Comparison of ENCODE assay signal across 8 cellular contexts in genomic region chr11:18617688-18618340, GRCh38. TPM values are rescaled to one million over a fixed set of nuclear protein-coding genes. Genes with fewer than 3 reads are reported as not detected.
A peak's percentile ranks its signal among the peaks of the same experiment; 100 is the strongest.
DNase-seq lines count a peak whose midpoint lies in the region; ATAC-seq and TF ChIP-seq lines count a peak whose summit lies in the region.

No MANE protein-coding gene starts in this region.

- ATAC-seq in HG03460 (IDR thresholded peaks at IDR 0.05; ENCODE audit: unreplicated experiment), result peak; percentile 36
- ATAC-seq in natural killer cell treated with Interleukin-12 subunit alpha and Interleukin-12 subunit beta and Interleukin-15 and Interleukin-18, amount 100 ng/mL, for 72 hours, result peak; percentile 85 to 86

- H3K36me3 Mint-ChIP-seq in natural killer cell treated with Interleukin-12 subunit alpha and Interleukin-12 subunit beta and Interleukin-15 and Interleukin-18, amount 100 ng/mL, for 72 hours, result peaks cover 21% of the 10 kb centered on the region

- no peaks in the 10 kb centered on the region for H3K27me3 Mint-ChIP-seq in natural killer cell treated with Interleukin-12 subunit alpha and Interleukin-12 subunit beta and Interleukin-15 and Interleukin-18, amount 100 ng/mL, for 72 hours

- peak overlapping the region; percentile 74 to 90 for H3K27ac Mint-ChIP-seq in natural killer cell treated with Interleukin-12 subunit alpha and Interleukin-12 subunit beta and Interleukin-15 and Interleukin-18, amount 100 ng/mL, for 72 hours

- H3K4me1 Mint-ChIP-seq in natural killer cell treated with Interleukin-12 subunit alpha and Interleukin-12 subunit beta and Interleukin-15 and Interleukin-18, amount 100 ng/mL, for 72 hours (ENCODE audit: low read depth in 2 of 2), result peaks cover 54 to 57% of the 10 kb centered on the region in 2 donors

- no peaks in the 10 kb centered on the region for H3K9me3 Mint-ChIP-seq in natural killer cell treated with Interleukin-12 subunit alpha and Interleukin-12 subunit beta and Interleukin-15 and Interleukin-18, amount 100 ng/mL, for 72 hours

- no peak for TF ChIP-seq CTCF in GM10266 (IDR thresholded peaks at IDR 0.05; ENCODE audit: control insufficient read depth, insufficient read depth, low read depth, missing control alignments)

- DNase-seq in GM10266 (ENCODE audit: extremely low spot score), result peak; percentile 12
- DNase-seq in activated gamma-delta T cell treated with anti-CD3 and anti-CD28 coated beads, Interleukin-2, amount 50 U/mL, for 16 hours (ENCODE audit: low read depth), result peak; percentile 29
- peak; percentile 69 for DNase-seq in natural killer cell treated with Interleukin-12 subunit alpha and Interleukin-12 subunit beta and Interleukin-15 and Interleukin-18, amount 100 ng/mL, for 72 hours (ENCODE audit: low spot score)
- no peak for DNase-seq in COR-L47 (lab: John Stamatoyannopoulos, UW)
- no peak for DNase-seq in HuH-7 (ENCODE audit: low spot score)
- no peak for DNase-seq in superior temporal gyrus (ENCODE audit: extremely low spot score)
- DNase-seq in NCI-H1930 (lab: John Stamatoyannopoulos, UW), result no peak

- peak overlapping the region; percentile 74 for H3K4me3 Mint-ChIP-seq in natural killer cell treated with Interleukin-12 subunit alpha and Interleukin-12 subunit beta and Interleukin-15 and Interleukin-18, amount 100 ng/mL, for 72 hours

RNA-seq across cellular contexts. Expression of gene SPTY2D1, which starts 16.3 kb away (rescaled TPM):
- total RNA-seq in natural killer cell treated with Interleukin-12 subunit alpha and Interleukin-12 subunit beta and Interleukin-15 and Interleukin-18, amount 100 ng/mL, for 72 hours, result 10 to 100 TPM; 28.8 to 33.4 TPM

RNA-seq across cellular contexts. Expression of gene MISFA, which starts 18.2 kb away (rescaled TPM):
- 1 to 10 TPM; 3.2 to 3.3 TPM for total RNA-seq in natural killer cell treated with Interleukin-12 subunit alpha and Interleukin-12 subunit beta and Interleukin-15 and Interleukin-18, amount 100 ng/mL, for 72 hours

RNA-seq across cellular contexts. Expression of gene UEVLD, which starts 29.3 kb away (rescaled TPM):
- 10 to 100 TPM; 18.8 to 38.8 TPM for total RNA-seq in natural killer cell treated with Interleukin-12 subunit alpha and Interleukin-12 subunit beta and Interleukin-15 and Interleukin-18, amount 100 ng/mL, for 72 hours

Comparison
In these comparisons a context has a peak if more than half of its experiments do, and no peak if none do; other contexts are left out.
1. DNase-seq: peak in GM10266 (single experiment), activated gamma-delta T cell treated with anti-CD3 and anti-CD28 coated beads, Interleukin-2, amount 50 U/mL, for 16 hours (single experiment) and natural killer cell treated with Interleukin-12 subunit alpha and Interleukin-12 subunit beta and Interleukin-15 and Interleukin-18, amount 100 ng/mL, for 72 hours (single experiment); none in COR-L47 (single experiment), HuH-7 (single experiment), superior temporal gyrus (single experiment) and NCI-H1930 (0 of 2).